In the genomic region with DNA sequence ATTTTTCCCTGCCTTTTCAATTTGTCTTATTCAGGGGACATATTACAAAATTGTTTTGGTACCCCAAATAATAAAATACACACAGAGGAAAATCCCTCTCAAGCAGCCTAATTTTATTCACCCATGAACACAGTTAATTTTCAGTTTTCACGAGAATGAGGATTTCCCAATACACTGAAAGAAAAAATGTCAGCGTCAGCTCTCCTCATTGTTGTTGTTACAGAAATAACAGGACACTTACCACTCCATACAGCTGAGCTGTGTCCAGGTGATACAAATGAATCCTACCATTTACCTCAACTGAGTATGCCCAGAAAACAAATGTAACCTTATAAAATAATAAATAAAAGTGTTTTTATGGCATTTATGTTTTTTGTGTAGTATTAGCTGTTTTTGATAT, we compare ENCODE assay signal across 21 cellular contexts.
DNase-seq lines count a peak whose midpoint lies in the region; ATAC-seq, FAIRE-seq and TF ChIP-seq lines count a peak whose summit lies in the region.
"Had no signal": no experiment of that assay in that cellular context is flagged by ENCODE, and none has a peak within 500 bp of the region (broad histone marks: within the 10 kb centered on the region; RNA-seq: fewer than 3 reads in every experiment).

No MANE protein-coding gene starts in this region.

- no peak overlapping the region for H2AFZ ChIP-seq in astrocyte (ENCODE audit: low read depth, low read length)
- no peak overlapping the region for H2AFZ ChIP-seq in PC-3 (ENCODE audit: low read length)

- H3K9me3 ChIP-seq in astrocyte (ENCODE audit: insufficient read depth, low read depth, low read length) = no peaks in the 10 kb centered on the region
- H3K9me3 ChIP-seq in skeletal muscle tissue (ENCODE audit: control insufficient read depth in 3 of 3, low read length in 3 of 3) = no peaks in the 10 kb centered on the region
- H3K9me3 ChIP-seq in PC-3 (ENCODE audit: low read length) = no peaks in the 10 kb centered on the region
- H3K9me3 ChIP-seq: thoracic aorta had no signal

- ATAC-seq in GM18867 (IDR thresholded peaks at IDR 0.05; ENCODE audit: unreplicated experiment) (no peak), PC-3 (no peak)

- no peaks in the 10 kb centered on the region for H3K79me2 ChIP-seq in astrocyte (ENCODE audit: insufficient read depth, low read length)
- no peaks in the 10 kb centered on the region for H3K79me2 ChIP-seq in PC-3 (ENCODE audit: low read length)

- H3K4me1 ChIP-seq in astrocyte (ENCODE audit: insufficient read depth, low read length) (no peaks in the 10 kb centered on the region), skeletal muscle tissue (ENCODE audit: control insufficient read depth in 3 of 3, insufficient read depth in 3 of 3, low read length in 3 of 3) (peaks cover 0 to 9% (median 4%) of the 10 kb centered on the region in 3 donors), PC-3 (ENCODE audit: insufficient read depth, low read length) (no peaks in the 10 kb centered on the region)

- no TSS peak for BruUV-seq in PC-3 (replicated peaks; lab: Mats Ljungman, UMichigan)

- no peaks in the 10 kb centered on the region for H3K27me3 Mint-ChIP-seq in astrocyte (ENCODE audit: low read depth, unreplicated experiment)

- H3K9ac ChIP-seq in astrocyte (ENCODE audit: low read length) (no peak overlapping the region), skeletal muscle tissue (ENCODE audit: low read depth in 1 of 3, low read length in 3 of 3) (no peak overlapping the region), PC-3 (ENCODE audit: low read length) (no peak overlapping the region)

- H3K27ac Mint-ChIP-seq in astrocyte (ENCODE audit: unreplicated experiment) = no peak overlapping the region
- H3K27ac Mint-ChIP-seq: activated T-helper 2 cell treated with anti-CD3 and anti-CD28 coated beads, Interferon-gamma antibody, Interleukin-2, Interleukin-4, amounts not matched to agents 10 μg/mL and 5 μg/mL and 100 μg/mL, durations not matched to agents 14 hours and 24 hours and 36 hours; nephron progenitor cell had no signal

- no peak overlapping the region for H3K27ac ChIP-seq in astrocyte (ENCODE audit: low read depth, low read length)
- H3K27ac ChIP-seq in skeletal muscle tissue (ENCODE audit: low read depth, low read length) = peak overlapping the region; percentile 46
- H3K27ac ChIP-seq in PC-3 (ENCODE audit: low read length) = no peak overlapping the region
- H3K27ac ChIP-seq: cardiac muscle cell had no signal

- no peaks in the 10 kb centered on the region for H3K36me3 Mint-ChIP-seq in astrocyte (ENCODE audit: low read depth, unreplicated experiment)

- H3F3A ChIP-seq in PC-3 (ENCODE audit: low read length, unreplicated experiment) = no peaks in the 10 kb centered on the region

- H3K4me3 Mint-ChIP-seq in astrocyte (ENCODE audit: unreplicated experiment) = no peak overlapping the region
- H3K4me3 Mint-ChIP-seq: HFFc6, nephron progenitor cell had no signal

- H3K9me2 ChIP-seq in PC-3 (replicated peaks; ENCODE audit: low read length) = no peaks in the 10 kb centered on the region

- DNase-seq in CD1c-positive myeloid dendritic cell (ENCODE audit: extremely low spot score) = peak; percentile 42
- no peak for DNase-seq in astrocyte (ENCODE audit: low read depth)
- peak; percentile 27 to 55 for DNase-seq in foreskin fibroblast
- DNase-seq in PC-3 = no peak
- DNase-seq in stimulated activated CD4-positive, alpha-beta T cell treated with anti-CD3 and anti-CD28 coated beads, Interleukin-12 subunit alpha, Interleukin-12 subunit beta, amount 100 ng/mL, for 4 hours = no peak
- no peak for DNase-seq in NOMO-1 (lab: John Stamatoyannopoulos, UW; ENCODE audit: unreplicated experiment in 2 of 2)
- DNase-seq: activated CD4-positive, alpha-beta T cell treated with anti-CD3 and anti-CD28 coated beads for 4 hours; DMS79 treated with DMSO at 0.1 percent for 48 hours; effector CD4-positive, alpha-beta T cell; HFFc6; hippocampal formation; KBM-7; NCI-H1048; NCI-H2081 treated with DMSO at 0.1 percent for 48 hours; nephron progenitor cell had no signal

- peaks cover 16% of the 10 kb centered on the region for H3K4me1 Mint-ChIP-seq in astrocyte (ENCODE audit: low read depth, unreplicated experiment)

- POLR2A ChIA-PET in PC-3 (lab: Charles Lee; ENCODE audit: unreplicated experiment) = no interaction called here

- H3K4me2 ChIP-seq in astrocyte (ENCODE audit: low read length) = no peak overlapping the region
- no peak overlapping the region for H3K4me2 ChIP-seq in PC-3 (ENCODE audit: low read length)

- intact Hi-C loops in PC-3 (cut with micrococcal nuclease) = no loop called here

- TF ChIP-seq CTCF in astrocyte (IDR thresholded peaks at IDR 0.05; ENCODE audit: insufficient read depth, low read depth, low read length) (no peak), foreskin fibroblast (IDR thresholded peaks at IDR 0.05; ENCODE audit: low read depth, low read length) (no peak), PC-3 (conservative IDR thresholded peaks at IDR 0.05; ENCODE audit: low read depth, low read length) (no peak)

- FAIRE-seq in astrocyte (lab: Jason Lieb, UNC) = peak; percentile 17
- FAIRE-seq: keratinocyte had no signal

- H3K36me3 ChIP-seq in astrocyte (ENCODE audit: insufficient read depth, low read length) (no peaks in the 10 kb centered on the region), skeletal muscle tissue (ENCODE audit: control insufficient read depth in 3 of 3, insufficient read depth in 3 of 3, low read length in 3 of 3) (no peaks in the 10 kb centered on the region), PC-3 (ENCODE audit: low read depth, low read length) (no peaks in the 10 kb centered on the region)
- H3K36me3 ChIP-seq: cardiac muscle cell had no signal

- CTCF ChIA-PET in PC-3 (lab: Charles Lee) = no interaction called here

- H3K27me3 ChIP-seq in astrocyte (ENCODE audit: insufficient read depth, low read length) (no peaks in the 10 kb centered on the region), skeletal muscle tissue (ENCODE audit: control insufficient read depth in 3 of 3, insufficient read depth in 3 of 3, low read length in 3 of 3) (no peaks in the 10 kb centered on the region), PC-3 (ENCODE audit: low read length) (peaks cover 34% of the 10 kb centered on the region)
- H3K27me3 ChIP-seq: cardiac muscle cell had no signal

- no peaks in the 10 kb centered on the region for H3K9me3 Mint-ChIP-seq in astrocyte (ENCODE audit: unreplicated experiment)
- H3K9me3 Mint-ChIP-seq: activated T-helper 2 cell treated with anti-CD3 and anti-CD28 coated beads, Interferon-gamma antibody, Interleukin-2, Interleukin-4, amounts not matched to agents 10 μg/mL and 5 μg/mL and 100 μg/mL, durations not matched to agents 14 hours and 24 hours and 36 hours; HFFc6; nephron progenitor cell had no signal

- H4K20me1 ChIP-seq in astrocyte (ENCODE audit: insufficient read depth, low read length) = no peaks in the 10 kb centered on the region
- H4K20me1 ChIP-seq in PC-3 (ENCODE audit: low read length) = no peaks in the 10 kb centered on the region

- no peak overlapping the region for H3K4me3 ChIP-seq in astrocyte (ENCODE audit: insufficient read depth, low read depth, low read length)
- H3K4me3 ChIP-seq in foreskin fibroblast (ENCODE audit: low read depth in 1 of 2, low read length in 2 of 2) = no peak overlapping the region
- no peak overlapping the region for H3K4me3 ChIP-seq in skeletal muscle tissue (ENCODE audit: low read length in 3 of 3)
- H3K4me3 ChIP-seq in PC-3 (ENCODE audit: low read length) = no peak overlapping the region
- H3K4me3 ChIP-seq: cardiac muscle cell, thoracic aorta had no signal

Comparison
In these comparisons a context has a peak if more than half of its experiments do, and no peak if none do; other contexts are left out.
1. DNase-seq: peak in CD1c-positive myeloid dendritic cell (single experiment) and foreskin fibroblast (2 of 2); none in astrocyte (single experiment), PC-3 (single experiment), stimulated activated CD4-positive, alpha-beta T cell treated with anti-CD3 and anti-CD28 coated beads, Interleukin-12 subunit alpha, Interleukin-12 subunit beta, amount 100 ng/mL, for 4 hours (single experiment) and NOMO-1 (0 of 2).